ENCODE assay signal across 1 cellular context in the genomic region with DNA sequence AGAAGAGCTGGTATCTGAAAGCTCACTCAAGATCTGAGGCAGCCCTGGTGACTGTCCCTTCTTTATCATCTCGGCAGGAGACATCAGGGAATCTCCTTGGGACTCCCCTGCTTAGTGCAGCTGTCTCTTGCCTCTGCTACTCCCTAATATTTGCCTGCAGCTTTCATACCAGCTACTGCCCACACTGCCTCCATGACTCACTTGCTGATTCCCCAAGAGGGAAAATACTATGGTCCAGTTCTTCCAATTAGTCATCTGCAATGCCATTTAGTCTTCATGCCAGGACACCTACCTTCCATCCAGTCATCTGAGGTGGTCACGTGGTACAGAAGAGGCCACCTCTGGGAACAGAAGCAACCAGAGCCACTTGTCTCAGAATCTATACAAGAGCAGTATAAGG.
TF ChIP-seq lines count a peak whose summit lies in the region.

No MANE protein-coding gene starts in this region.

TF ChIP-seq in Ishikawa, 13 proteins besides CTCF, POLR2A, EP300 and RAD21 (continued from another document):
- TF ChIP-seq ZBTB7A (IDR thresholded peaks at IDR 0.05; ENCODE audit: low read depth): no peak
TF ChIP-seq in Ishikawa: peak in this region for 1.
